Comparison of ENCODE assay signal across 1 cellular context in the genomic region with DNA sequence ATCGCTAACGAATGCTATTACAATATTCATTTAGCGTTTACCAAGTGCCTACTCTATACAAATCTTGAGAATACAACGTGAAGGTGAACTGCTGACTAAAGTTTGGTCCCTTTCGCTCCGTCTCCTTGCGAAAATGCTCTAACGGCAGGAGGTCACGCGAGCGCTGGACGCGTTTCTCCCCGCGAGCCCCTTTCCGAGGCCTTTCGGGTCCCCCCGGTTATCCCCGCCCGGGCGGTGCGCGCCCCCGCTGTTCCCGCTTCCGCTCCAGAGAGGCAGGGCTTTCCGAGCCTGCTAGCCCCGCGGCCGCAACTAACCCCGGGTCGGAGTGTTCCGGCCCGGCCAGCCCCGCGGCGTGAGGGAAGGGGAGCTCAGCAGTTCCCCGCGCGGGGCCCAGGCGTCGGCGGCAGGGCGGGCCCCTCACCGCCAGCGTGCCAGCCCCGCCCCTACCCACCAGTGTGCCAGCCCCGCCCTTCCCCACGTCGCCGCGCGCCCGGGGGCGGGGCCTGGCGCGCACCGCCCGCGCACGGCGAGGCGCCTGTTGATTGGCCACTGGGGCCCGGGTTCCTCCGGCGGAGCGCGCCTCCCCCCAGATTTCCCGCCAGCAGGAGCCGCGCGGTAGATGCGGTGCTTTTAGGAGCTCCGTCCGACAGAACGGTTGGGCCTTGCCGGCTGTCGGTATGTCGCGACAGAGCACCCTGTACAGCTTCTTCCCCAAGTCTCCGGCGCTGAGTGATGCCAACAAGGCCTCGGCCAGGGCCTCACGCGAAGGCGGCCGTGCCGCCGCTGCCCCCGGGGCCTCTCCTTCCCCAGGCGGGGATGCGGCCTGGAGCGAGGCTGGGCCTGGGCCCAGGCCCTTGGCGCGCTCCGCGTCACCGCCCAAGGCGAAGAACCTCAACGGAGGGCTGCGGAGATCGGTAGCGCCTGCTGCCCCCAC.
TF ChIP-seq lines count a peak whose summit lies in the region.

A gene with protein sequence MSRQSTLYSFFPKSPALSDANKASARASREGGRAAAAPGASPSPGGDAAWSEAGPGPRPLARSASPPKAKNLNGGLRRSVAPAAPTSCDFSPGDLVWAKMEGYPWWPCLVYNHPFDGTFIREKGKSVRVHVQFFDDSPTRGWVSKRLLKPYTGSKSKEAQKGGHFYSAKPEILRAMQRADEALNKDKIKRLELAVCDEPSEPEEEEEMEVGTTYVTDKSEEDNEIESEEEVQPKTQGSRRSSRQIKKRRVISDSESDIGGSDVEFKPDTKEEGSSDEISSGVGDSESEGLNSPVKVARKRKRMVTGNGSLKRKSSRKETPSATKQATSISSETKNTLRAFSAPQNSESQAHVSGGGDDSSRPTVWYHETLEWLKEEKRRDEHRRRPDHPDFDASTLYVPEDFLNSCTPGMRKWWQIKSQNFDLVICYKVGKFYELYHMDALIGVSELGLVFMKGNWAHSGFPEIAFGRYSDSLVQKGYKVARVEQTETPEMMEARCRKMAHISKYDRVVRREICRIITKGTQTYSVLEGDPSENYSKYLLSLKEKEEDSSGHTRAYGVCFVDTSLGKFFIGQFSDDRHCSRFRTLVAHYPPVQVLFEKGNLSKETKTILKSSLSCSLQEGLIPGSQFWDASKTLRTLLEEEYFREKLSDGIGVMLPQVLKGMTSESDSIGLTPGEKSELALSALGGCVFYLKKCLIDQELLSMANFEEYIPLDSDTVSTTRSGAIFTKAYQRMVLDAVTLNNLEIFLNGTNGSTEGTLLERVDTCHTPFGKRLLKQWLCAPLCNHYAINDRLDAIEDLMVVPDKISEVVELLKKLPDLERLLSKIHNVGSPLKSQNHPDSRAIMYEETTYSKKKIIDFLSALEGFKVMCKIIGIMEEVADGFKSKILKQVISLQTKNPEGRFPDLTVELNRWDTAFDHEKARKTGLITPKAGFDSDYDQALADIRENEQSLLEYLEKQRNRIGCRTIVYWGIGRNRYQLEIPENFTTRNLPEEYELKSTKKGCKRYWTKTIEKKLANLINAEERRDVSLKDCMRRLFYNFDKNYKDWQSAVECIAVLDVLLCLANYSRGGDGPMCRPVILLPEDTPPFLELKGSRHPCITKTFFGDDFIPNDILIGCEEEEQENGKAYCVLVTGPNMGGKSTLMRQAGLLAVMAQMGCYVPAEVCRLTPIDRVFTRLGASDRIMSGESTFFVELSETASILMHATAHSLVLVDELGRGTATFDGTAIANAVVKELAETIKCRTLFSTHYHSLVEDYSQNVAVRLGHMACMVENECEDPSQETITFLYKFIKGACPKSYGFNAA (N-terminal part only) (plus strand): TSS at position 589 of the 934 bp plus-strand sequence. CDS start 89 bp downstream, at position 678.

TF ChIP-seq in A549, 52 proteins besides CTCF, POLR2A, EP300 and RAD21 (continued from another document):
- TF ChIP-seq, protein P1, sequence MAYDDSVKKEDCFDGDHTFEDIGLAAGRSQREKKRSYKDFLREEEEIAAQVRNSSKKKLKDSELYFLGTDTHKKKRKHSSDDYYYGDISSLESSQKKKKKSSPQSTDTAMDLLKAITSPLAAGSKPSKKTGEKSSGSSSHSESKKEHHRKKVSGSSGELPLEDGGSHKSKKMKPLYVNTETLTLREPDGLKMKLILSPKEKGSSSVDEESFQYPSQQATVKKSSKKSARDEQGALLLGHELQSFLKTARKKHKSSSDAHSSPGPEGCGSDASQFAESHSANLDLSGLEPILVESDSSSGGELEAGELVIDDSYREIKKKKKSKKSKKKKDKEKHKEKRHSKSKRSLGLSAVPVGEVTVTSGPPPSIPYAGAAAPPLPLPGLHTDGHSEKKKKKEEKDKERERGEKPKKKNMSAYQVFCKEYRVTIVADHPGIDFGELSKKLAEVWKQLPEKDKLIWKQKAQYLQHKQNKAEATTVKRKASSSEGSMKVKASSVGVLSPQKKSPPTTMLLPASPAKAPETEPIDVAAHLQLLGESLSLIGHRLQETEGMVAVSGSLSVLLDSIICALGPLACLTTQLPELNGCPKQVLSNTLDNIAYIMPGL (CRISPR knock-in tag; IDR thresholded peaks at IDR 0.05; ENCODE audit: borderline replicate concordance) = 0 out of 2 replicates have a peak, but pooled peaks have one; percentile 20
- TF ChIP-seq, protein P2, sequence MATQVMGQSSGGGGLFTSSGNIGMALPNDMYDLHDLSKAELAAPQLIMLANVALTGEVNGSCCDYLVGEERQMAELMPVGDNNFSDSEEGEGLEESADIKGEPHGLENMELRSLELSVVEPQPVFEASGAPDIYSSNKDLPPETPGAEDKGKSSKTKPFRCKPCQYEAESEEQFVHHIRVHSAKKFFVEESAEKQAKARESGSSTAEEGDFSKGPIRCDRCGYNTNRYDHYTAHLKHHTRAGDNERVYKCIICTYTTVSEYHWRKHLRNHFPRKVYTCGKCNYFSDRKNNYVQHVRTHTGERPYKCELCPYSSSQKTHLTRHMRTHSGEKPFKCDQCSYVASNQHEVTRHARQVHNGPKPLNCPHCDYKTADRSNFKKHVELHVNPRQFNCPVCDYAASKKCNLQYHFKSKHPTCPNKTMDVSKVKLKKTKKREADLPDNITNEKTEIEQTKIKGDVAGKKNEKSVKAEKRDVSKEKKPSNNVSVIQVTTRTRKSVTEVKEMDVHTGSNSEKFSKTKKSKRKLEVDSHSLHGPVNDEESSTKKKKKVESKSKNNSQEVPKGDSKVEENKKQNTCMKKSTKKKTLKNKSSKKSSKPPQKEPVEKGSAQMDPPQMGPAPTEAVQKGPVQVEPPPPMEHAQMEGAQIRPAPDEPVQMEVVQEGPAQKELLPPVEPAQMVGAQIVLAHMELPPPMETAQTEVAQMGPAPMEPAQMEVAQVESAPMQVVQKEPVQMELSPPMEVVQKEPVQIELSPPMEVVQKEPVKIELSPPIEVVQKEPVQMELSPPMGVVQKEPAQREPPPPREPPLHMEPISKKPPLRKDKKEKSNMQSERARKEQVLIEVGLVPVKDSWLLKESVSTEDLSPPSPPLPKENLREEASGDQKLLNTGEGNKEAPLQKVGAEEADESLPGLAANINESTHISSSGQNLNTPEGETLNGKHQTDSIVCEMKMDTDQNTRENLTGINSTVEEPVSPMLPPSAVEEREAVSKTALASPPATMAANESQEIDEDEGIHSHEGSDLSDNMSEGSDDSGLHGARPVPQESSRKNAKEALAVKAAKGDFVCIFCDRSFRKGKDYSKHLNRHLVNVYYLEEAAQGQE (IDR thresholded peaks at IDR 0.05) = peak; percentile 23; the same call in 1 of the 2 replicates
- TF ChIP-seq KDM5A (IDR thresholded peaks at IDR 0.05) (0 out of 2 replicates have a peak, but pooled peaks have one; percentile 49), RARB (CRISPR knock-in tag; IDR thresholded peaks at IDR 0.05) (no peak), JUN (IDR thresholded peaks at IDR 0.05) (peak; percentile 50 to 68; a peak in 4 of 5 replicates), BHLHE40 (IDR thresholded peaks at IDR 0.05; ENCODE audit: low read depth, low read length) (0 out of 2 replicates have a peak, but pooled peaks have one; percentile 42), RFX5 (IDR thresholded peaks at IDR 0.05) (0 out of 2 replicates have a peak, but pooled peaks have one; percentile 25), PHF8 (IDR thresholded peaks at IDR 0.05; ENCODE audit: borderline replicate concordance, low read depth) (peak; percentile 99), HOXB5 (CRISPR knock-in tag; IDR thresholded peaks at IDR 0.05) (peak; percentile 70; the same call in 1 of the 2 replicates), MYC (IDR thresholded peaks at IDR 0.05; ENCODE audit: borderline replicate concordance, low read length) (peak; percentile 67; the same call in 1 of the 2 replicates), CHD4 (IDR thresholded peaks at IDR 0.05; ENCODE audit: borderline replicate concordance) (no peak), MAZ (IDR thresholded peaks at IDR 0.05; ENCODE audit: borderline replicate concordance, low read depth, low read length) (0 out of 2 replicates have a peak, but pooled peaks have one; percentile 35), TP53 (CRISPR knock-in tag; IDR thresholded peaks at IDR 0.05) (peak; percentile 16; the same call in 1 of the 2 replicates)
- TF ChIP-seq, protein P3, sequence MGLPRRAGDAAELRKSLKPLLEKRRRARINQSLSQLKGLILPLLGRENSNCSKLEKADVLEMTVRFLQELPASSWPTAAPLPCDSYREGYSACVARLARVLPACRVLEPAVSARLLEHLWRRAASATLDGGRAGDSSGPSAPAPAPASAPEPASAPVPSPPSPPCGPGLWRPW (IDR thresholded peaks at IDR 0.05) = no peak
- TF ChIP-seq, protein P4, sequence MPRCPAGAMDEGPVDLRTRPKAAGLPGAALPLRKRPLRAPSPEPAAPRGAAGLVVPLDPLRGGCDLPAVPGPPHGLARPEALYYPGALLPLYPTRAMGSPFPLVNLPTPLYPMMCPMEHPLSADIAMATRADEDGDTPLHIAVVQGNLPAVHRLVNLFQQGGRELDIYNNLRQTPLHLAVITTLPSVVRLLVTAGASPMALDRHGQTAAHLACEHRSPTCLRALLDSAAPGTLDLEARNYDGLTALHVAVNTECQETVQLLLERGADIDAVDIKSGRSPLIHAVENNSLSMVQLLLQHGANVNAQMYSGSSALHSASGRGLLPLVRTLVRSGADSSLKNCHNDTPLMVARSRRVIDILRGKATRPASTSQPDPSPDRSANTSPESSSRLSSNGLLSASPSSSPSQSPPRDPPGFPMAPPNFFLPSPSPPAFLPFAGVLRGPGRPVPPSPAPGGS (IDR thresholded peaks at IDR 0.05) = peak; percentile 78; the same call in 1 of the 3 replicates
- TF ChIP-seq, protein P5, sequence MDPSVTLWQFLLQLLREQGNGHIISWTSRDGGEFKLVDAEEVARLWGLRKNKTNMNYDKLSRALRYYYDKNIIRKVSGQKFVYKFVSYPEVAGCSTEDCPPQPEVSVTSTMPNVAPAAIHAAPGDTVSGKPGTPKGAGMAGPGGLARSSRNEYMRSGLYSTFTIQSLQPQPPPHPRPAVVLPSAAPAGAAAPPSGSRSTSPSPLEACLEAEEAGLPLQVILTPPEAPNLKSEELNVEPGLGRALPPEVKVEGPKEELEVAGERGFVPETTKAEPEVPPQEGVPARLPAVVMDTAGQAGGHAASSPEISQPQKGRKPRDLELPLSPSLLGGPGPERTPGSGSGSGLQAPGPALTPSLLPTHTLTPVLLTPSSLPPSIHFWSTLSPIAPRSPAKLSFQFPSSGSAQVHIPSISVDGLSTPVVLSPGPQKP (IDR thresholded peaks at IDR 0.05; ENCODE audit: low read depth, low read length) = no peak
- TF ChIP-seq, protein P6, sequence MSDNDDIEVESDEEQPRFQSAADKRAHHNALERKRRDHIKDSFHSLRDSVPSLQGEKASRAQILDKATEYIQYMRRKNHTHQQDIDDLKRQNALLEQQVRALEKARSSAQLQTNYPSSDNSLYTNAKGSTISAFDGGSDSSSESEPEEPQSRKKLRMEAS (IDR thresholded peaks at IDR 0.05) = peak; percentile 95
- TF ChIP-seq, protein P7, sequence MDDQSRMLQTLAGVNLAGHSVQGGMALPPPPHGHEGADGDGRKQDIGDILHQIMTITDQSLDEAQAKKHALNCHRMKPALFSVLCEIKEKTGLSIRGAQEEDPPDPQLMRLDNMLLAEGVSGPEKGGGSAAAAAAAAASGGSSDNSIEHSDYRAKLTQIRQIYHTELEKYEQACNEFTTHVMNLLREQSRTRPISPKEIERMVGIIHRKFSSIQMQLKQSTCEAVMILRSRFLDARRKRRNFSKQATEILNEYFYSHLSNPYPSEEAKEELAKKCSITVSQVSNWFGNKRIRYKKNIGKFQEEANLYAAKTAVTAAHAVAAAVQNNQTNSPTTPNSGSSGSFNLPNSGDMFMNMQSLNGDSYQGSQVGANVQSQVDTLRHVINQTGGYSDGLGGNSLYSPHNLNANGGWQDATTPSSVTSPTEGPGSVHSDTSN (IDR thresholded peaks at IDR 0.05) = 0 out of 2 replicates have a peak, but pooled peaks have one; percentile 19
